Comparison of ENCODE assay signal across 8 cellular contexts in the genomic region with DNA sequence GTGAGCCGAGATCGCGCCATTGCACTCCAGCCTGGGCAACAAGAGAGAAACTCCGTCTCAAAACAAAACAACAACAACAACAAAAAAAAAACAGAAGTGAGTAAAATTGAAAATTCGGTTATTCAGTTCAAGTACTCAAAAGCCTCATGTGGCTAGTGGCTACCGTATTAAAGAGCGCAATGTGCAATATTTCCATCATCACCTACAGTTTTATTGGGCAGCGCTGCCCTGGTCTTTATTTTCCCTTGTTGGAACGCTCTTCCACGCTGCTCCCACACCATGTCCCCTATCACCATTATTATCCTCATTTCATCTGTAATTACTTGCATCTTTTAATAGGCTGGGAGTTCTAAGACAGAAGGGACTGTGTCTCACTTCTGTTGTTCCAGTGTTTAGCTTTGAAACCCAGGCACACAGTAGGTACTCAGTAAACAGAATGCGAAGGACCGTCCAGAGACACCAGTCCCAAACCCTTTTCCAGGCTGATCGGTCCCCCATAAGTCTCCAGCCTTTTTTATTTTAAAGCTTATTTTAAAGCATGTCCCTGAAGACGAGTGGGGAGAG. TPM values are rescaled to one million over a fixed set of nuclear protein-coding genes. Genes with fewer than 3 reads are reported as not detected.
DNase-seq lines count a peak whose midpoint lies in the region; ATAC-seq lines count a peak whose summit lies in the region.

No MANE protein-coding gene starts in this region.

- H3K27ac ChIP-seq in substantia nigra (ENCODE audit: low read depth, low read length, poor library complexity, severe bottlenecking), result peak overlapping the region; percentile 67

- H3K4me1 Mint-ChIP-seq in activated CD4-positive, alpha-beta memory T cell treated with anti-CD3 and anti-CD28 coated beads for 36 hours (ENCODE audit: low read depth), result peaks cover 29% of the 10 kb centered on the region

- peak overlapping the region; percentile 83 for H3K4me3 Mint-ChIP-seq in activated CD4-positive, alpha-beta memory T cell treated with anti-CD3 and anti-CD28 coated beads for 36 hours

- ATAC-seq in GM21367 (IDR thresholded peaks at IDR 0.05; ENCODE audit: unreplicated experiment), result no peak

- peak overlapping the region; percentile 77 for H3K27ac Mint-ChIP-seq in activated CD4-positive, alpha-beta memory T cell treated with anti-CD3 and anti-CD28 coated beads for 36 hours

- H3K4me3 ChIP-seq in iPS-11a (ENCODE audit: low read depth, low read length), result peak overlapping the region; percentile 82

- H3K27me3 Mint-ChIP-seq in activated CD4-positive, alpha-beta memory T cell treated with anti-CD3 and anti-CD28 coated beads for 36 hours, result no peaks in the 10 kb centered on the region

- POLR2A ChIA-PET in activated CD4-positive, alpha-beta memory T cell treated with anti-CD3 and anti-CD28 coated beads for 36 hours (lab: Charles Lee), result interaction anchor here (1.1 to 2.1 kb wide), 6 partner anchors 12 to 765 kb away, joined by 3 to 16 read pairs (median 6); partner anchors contain the start of genes INTS14 and RNU5B-1

- intact Hi-C loops in activated CD4-positive, alpha-beta memory T cell treated with anti-CD3 and anti-CD28 coated beads for 36 hours (cut with micrococcal nuclease), result loop anchor here (1.0 kb wide), 1 partner anchor 13 kb away; the partner anchor contains the start of gene DPP8

- peaks cover 3% of the 10 kb centered on the region for H3K36me3 Mint-ChIP-seq in activated CD4-positive, alpha-beta memory T cell treated with anti-CD3 and anti-CD28 coated beads for 36 hours

- no peaks in the 10 kb centered on the region for H3K9me3 Mint-ChIP-seq in activated CD4-positive, alpha-beta memory T cell treated with anti-CD3 and anti-CD28 coated beads for 36 hours

- peak; percentile 42 for DNase-seq in DMS53 (lab: John Stamatoyannopoulos, UW)
- DNase-seq in DMS53 treated with DMSO at 0.1 percent for 48 hours (lab: John Stamatoyannopoulos, UW; ENCODE audit: unreplicated experiment), result no peak
- DNase-seq in activated CD4-positive, alpha-beta memory T cell treated with anti-CD3 and anti-CD28 coated beads for 36 hours, result no peak
- no peak for DNase-seq in substantia nigra (lab: John Stamatoyannopoulos, UW)
- no peak for DNase-seq in superior temporal gyrus (ENCODE audit: extremely low spot score)
- DNase-seq in amniotic stem cell (lab: John Stamatoyannopoulos, UW), result no peak

- CTCF ChIA-PET in activated CD4-positive, alpha-beta memory T cell treated with anti-CD3 and anti-CD28 coated beads for 36 hours (lab: Charles Lee), result interaction anchor here (1.1 to 3.2 kb wide), 2 partner anchors 13 to 81 kb away, joined by 3 to 15 read pairs; partner anchors contain the start of gene INTS14

RNA-seq across cellular contexts. Expression of gene HACD3, which starts 0.4 kb away (rescaled TPM):
- 10 to 100 TPM; 26.1 to 29.1 TPM for total RNA-seq in activated CD4-positive, alpha-beta memory T cell treated with anti-CD3 and anti-CD28 coated beads for 36 hours

RNA-seq across cellular contexts. Expression of gene DPP8, which starts 12.3 kb away (rescaled TPM):
- 10 to 100 TPM; 24.9 to 27.1 TPM for total RNA-seq in activated CD4-positive, alpha-beta memory T cell treated with anti-CD3 and anti-CD28 coated beads for 36 hours
